ENCODE assay signal across 11 cellular contexts in the genomic region with DNA sequence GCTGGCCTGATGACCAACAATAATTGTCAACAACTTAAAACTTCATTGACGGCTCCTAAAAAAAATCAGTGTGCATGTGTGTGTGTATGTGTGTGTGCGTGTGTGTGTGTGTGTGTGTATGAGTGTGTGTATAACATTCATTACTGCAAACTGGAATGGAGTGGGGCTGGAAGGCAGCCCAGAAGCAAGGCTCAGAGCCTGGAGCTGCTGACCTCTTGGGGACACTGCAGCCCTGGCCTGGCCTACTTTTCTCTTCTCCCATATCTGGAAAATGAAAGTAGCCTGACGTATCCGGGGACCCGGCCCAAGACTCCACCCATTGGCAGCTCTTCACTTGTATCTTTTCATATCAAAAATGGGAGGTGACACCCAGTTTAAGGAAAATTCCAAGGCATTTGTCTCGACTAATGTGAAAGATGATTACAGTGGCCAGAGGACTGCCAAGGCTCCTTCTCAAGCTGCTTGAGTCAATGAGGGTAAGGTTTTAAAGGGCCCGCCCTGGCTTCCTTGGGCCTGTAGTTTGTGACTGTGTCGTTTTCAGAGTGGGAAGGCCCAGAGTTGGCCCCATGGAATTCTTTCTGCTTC.
DNase-seq lines count a peak whose midpoint lies in the region; ATAC-seq and TF ChIP-seq lines count a peak whose summit lies in the region.
"Had no signal": no experiment of that assay in that cellular context is flagged by ENCODE, and none has a peak within 500 bp of the region (broad histone marks: within the 10 kb centered on the region; RNA-seq: fewer than 3 reads in every experiment).

No MANE protein-coding gene starts in this region.

- intact Hi-C loops in adrenal gland (cut with DNase I): no loop called here
- intact Hi-C loops in left cardiac atrium (cut with DNase I): no loop called here
- intact Hi-C loops in prostate gland (cut with DNase I): no loop called here

- ATAC-seq in left cardiac atrium (peak; percentile 95 to 98), HG02642 (IDR thresholded peaks at IDR 0.05; ENCODE audit: poor library complexity, unreplicated experiment) (no peak), GM21786 (IDR thresholded peaks at IDR 0.05; ENCODE audit: unreplicated experiment) (no peak), HG03342 (IDR thresholded peaks at IDR 0.05; ENCODE audit: unreplicated experiment) (no peak)

- TF ChIP-seq CTCF in adrenal gland (IDR thresholded peaks at IDR 0.05) (peak in 3 of 6 experiments; percentile 8 to 27 (median 9)), prostate gland (IDR thresholded peaks at IDR 0.05) (peak in 1 of 4 experiments; percentile 27)

- peaks cover 0 to 2% of the 10 kb centered on the region in 2 donors for H3K27me3 Mint-ChIP-seq in CD8-positive, alpha-beta memory T cell
- H3K27me3 Mint-ChIP-seq: activated naive CD4-positive, alpha-beta T cell treated with anti-CD3 and anti-CD28 coated beads, Interleukin-2, amount 50 U/mL, for 24 hours had no signal

- H3K27me3 ChIP-seq in CD8-positive, alpha-beta memory T cell (ENCODE audit: insufficient read depth, low read length, poor library complexity, severe bottlenecking): no peaks in the 10 kb centered on the region
- H3K27me3 ChIP-seq in adrenal gland (no peaks in the 10 kb centered on the region), prostate gland (replicated peaks; ENCODE audit: insufficient read depth) (no peaks in the 10 kb centered on the region)

- POLR2A ChIA-PET in CD8-positive, alpha-beta memory T cell (lab: Charles Lee): no interaction called here

- no peaks in the 10 kb centered on the region for H3K9me3 Mint-ChIP-seq in CD8-positive, alpha-beta memory T cell

- DNase-seq in CD8-positive, alpha-beta memory T cell: no peak
- peak; percentile 89 to 98 (median 97) for DNase-seq in adrenal gland
- peak; percentile 92 for DNase-seq in left cardiac atrium
- no peak for DNase-seq in prostate gland (ENCODE audit: low spot score)
- DNase-seq in NCI-H1436 (lab: John Stamatoyannopoulos, UW): no peak
- DNase-seq: DMS153 had no signal

- peaks cover 0 to 8% (median 2%) of the 10 kb centered on the region in 3 donors for H3K36me3 Mint-ChIP-seq in CD8-positive, alpha-beta memory T cell
- H3K36me3 Mint-ChIP-seq: activated naive CD4-positive, alpha-beta T cell treated with anti-CD3 and anti-CD28 coated beads, Interleukin-2, amount 50 U/mL, for 24 hours had no signal

- H3K36me3 ChIP-seq in CD8-positive, alpha-beta memory T cell (ENCODE audit: insufficient read depth, low read length): no peaks in the 10 kb centered on the region
- H3K36me3 ChIP-seq in adrenal gland (replicated peaks in 1 of 2) (no peaks in the 10 kb centered on the region), prostate gland (no peaks in the 10 kb centered on the region)

- no peaks in the 10 kb centered on the region for H3K9me3 ChIP-seq in CD8-positive, alpha-beta memory T cell (ENCODE audit: low read length)
- H3K9me3 ChIP-seq in adrenal gland (replicated peaks in 1 of 3) (peaks cover 0 to 5% (median 0%) of the 10 kb centered on the region in 3 donors), prostate gland (no peaks in the 10 kb centered on the region)

- H3K4me1 Mint-ChIP-seq in CD8-positive, alpha-beta memory T cell: no peaks in the 10 kb centered on the region
- H3K4me1 Mint-ChIP-seq: activated naive CD4-positive, alpha-beta T cell treated with anti-CD3 and anti-CD28 coated beads, Interleukin-2, amount 50 U/mL, for 24 hours had no signal

- H3K4me3 ChIP-seq in CD8-positive, alpha-beta memory T cell (ENCODE audit: low read length): no peak overlapping the region
- H3K4me3 ChIP-seq in adrenal gland (peak overlapping the region in 1 of 4 donors; percentile 31), prostate gland (no peak overlapping the region)

- peak in 1 of 2 donors; percentile 55 for TF ChIP-seq POLR2A in adrenal gland (IDR thresholded peaks at IDR 0.05)
- no peak for TF ChIP-seq POLR2A in prostate gland (IDR thresholded peaks at IDR 0.05)

- CTCF ChIA-PET in CD8-positive, alpha-beta memory T cell (lab: Charles Lee): no interaction called here

- H3K4me1 ChIP-seq in CD8-positive, alpha-beta memory T cell (ENCODE audit: insufficient read depth, low read length): no peaks in the 10 kb centered on the region
- H3K4me1 ChIP-seq in adrenal gland (replicated peaks in 1 of 2): peaks cover 26 to 29% of the 10 kb centered on the region in 2 donors
- H3K4me1 ChIP-seq in prostate gland (replicated peaks): no peaks in the 10 kb centered on the region

- no peak overlapping the region for H3K4me3 Mint-ChIP-seq in CD8-positive, alpha-beta memory T cell
- H3K4me3 Mint-ChIP-seq: activated naive CD4-positive, alpha-beta T cell treated with anti-CD3 and anti-CD28 coated beads, Interleukin-2, amount 50 U/mL, for 24 hours; T-helper 2 cell treated with Interferon-gamma antibody and Interleukin-4, amounts not matched to agents 5 μg/mL and 100 μg/mL, for 36 hours had no signal

- 13 to 27% (median 24%) methylated on average over 8 of the region's 8 CpGs for WGBS in adrenal gland, 4 donors
- WGBS in prostate gland: 39% methylated on average over 8 of the region's 8 CpGs

- no peak overlapping the region for H3K27ac Mint-ChIP-seq in CD8-positive, alpha-beta memory T cell
- H3K27ac Mint-ChIP-seq: activated naive CD4-positive, alpha-beta T cell treated with anti-CD3 and anti-CD28 coated beads, Interleukin-2, amount 50 U/mL, for 24 hours; T-helper 2 cell treated with Interferon-gamma antibody and Interleukin-4, amounts not matched to agents 5 μg/mL and 100 μg/mL, for 36 hours had no signal

- peak overlapping the region; percentile 67 for H3K27ac ChIP-seq in CD8-positive, alpha-beta memory T cell (ENCODE audit: low read depth, low read length)
- H3K27ac ChIP-seq in adrenal gland (peak overlapping the region; percentile 82 to 94 (median 89)), prostate gland (peak overlapping the region; percentile 46 to 51)

Comparison
In these comparisons a context has a peak if more than half of its experiments do, and no peak if none do; other contexts are left out.
1. DNase-seq: peak in adrenal gland (7 of 7) and left cardiac atrium (single experiment); none in CD8-positive, alpha-beta memory T cell (0 of 5), prostate gland (single experiment) and NCI-H1436 (single experiment).
2. ATAC-seq: peak in left cardiac atrium (2 of 2); none in HG02642 (single experiment), GM21786 (single experiment) and HG03342 (single experiment).
3. Peak in every context shown above with its lines, with median percentiles within 50 percentile points of each other: H3K27ac ChIP-seq.